Comparison of ENCODE assay signal across 8 cellular contexts in the genomic region with DNA sequence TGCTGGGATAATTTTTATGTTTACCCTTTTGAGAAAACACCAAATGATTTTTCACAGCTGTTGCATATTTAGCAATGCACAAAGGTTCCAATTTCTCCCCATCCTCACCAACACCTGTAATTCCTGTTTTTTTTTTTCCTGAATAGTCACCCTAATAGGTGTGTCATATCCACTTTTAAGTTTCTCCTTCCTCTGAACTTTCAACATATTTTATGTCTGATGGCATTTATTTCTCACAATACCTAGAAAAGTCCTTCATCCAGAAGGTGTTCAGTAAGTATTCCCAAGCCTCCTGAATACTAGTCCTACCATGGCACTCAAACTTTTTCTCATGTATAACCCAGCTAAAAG. TPM values are rescaled to one million over a fixed set of nuclear protein-coding genes. Genes with fewer than 3 reads are reported as not detected.
DNase-seq lines count a peak whose midpoint lies in the region; ATAC-seq, FAIRE-seq and TF ChIP-seq lines count a peak whose summit lies in the region.

No MANE protein-coding gene starts in this region.

- H3K4me3 ChIP-seq in HUES6 (ENCODE audit: low read depth, low read length) (peak overlapping the region; percentile 91), bronchial epithelial cell (ENCODE audit: low read depth, low read length) (peak overlapping the region; percentile 57), mucosa of stomach (ENCODE audit: low read length) (peak overlapping the region; percentile 98)

- H3K9me3 ChIP-seq in HUES6 (ENCODE audit: control insufficient read depth, insufficient read depth, low read depth, low read length) (no peaks in the 10 kb centered on the region), mucosa of stomach (ENCODE audit: control insufficient read depth, low read length) (no peaks in the 10 kb centered on the region)

- H3K27me3 ChIP-seq in HUES6 (ENCODE audit: control insufficient read depth, insufficient read depth, low read length) (no peaks in the 10 kb centered on the region), bronchial epithelial cell (ENCODE audit: control insufficient read depth, insufficient read depth, low read length) (no peaks in the 10 kb centered on the region), mucosa of stomach (ENCODE audit: control insufficient read depth, insufficient read depth, low read length) (no peaks in the 10 kb centered on the region)

- ATAC-seq in HG03025 (IDR thresholded peaks at IDR 0.05; ENCODE audit: low FRiP score, unreplicated experiment), result no peak

- peak overlapping the region; percentile 98 for H3K9ac ChIP-seq in HUES6 (ENCODE audit: low read length)
- H3K9ac ChIP-seq in mucosa of stomach (ENCODE audit: low read length), result peak overlapping the region; percentile 98

- H3K27ac ChIP-seq in 22Rv1 (peak overlapping the region; percentile 91), HUES6 (ENCODE audit: low read depth, low read length) (peak overlapping the region; percentile 90; the same call in 1 of the 2 replicates)

- TF ChIP-seq CTCF in 22Rv1 (IDR thresholded peaks at IDR 0.05), result no peak
- no peak for TF ChIP-seq CTCF in bronchial epithelial cell (IDR thresholded peaks at IDR 0.05; ENCODE audit: insufficient read depth, low read length, severe bottlenecking)

- peaks cover 62% of the 10 kb centered on the region for H3K36me3 ChIP-seq in HUES6 (ENCODE audit: control insufficient read depth, insufficient read depth, low read length)
- peaks cover 5% of the 10 kb centered on the region for H3K36me3 ChIP-seq in bronchial epithelial cell (ENCODE audit: control insufficient read depth, insufficient read depth, low read length)
- H3K36me3 ChIP-seq in mucosa of stomach (ENCODE audit: control insufficient read depth, insufficient read depth, low read length), result peaks cover 8% of the 10 kb centered on the region

- H3K4me1 ChIP-seq in HUES6 (ENCODE audit: control insufficient read depth, insufficient read depth, low read length), result peaks cover 10% of the 10 kb centered on the region
- H3K4me1 ChIP-seq in mucosa of stomach (ENCODE audit: control insufficient read depth, insufficient read depth, low read length), result peaks cover 7% of the 10 kb centered on the region

- FAIRE-seq in bronchial epithelial cell (lab: Jason Lieb, UNC), result no peak

- DNase-seq in bronchial epithelial cell (ENCODE audit: low read depth), result peak; percentile 44
- DNase-seq in NCI-H69 (lab: John Stamatoyannopoulos, UW), result no peak
- no peak for DNase-seq in activated CD4-positive, CD25-positive, alpha-beta regulatory T cell treated with anti-CD3 and anti-CD28 coated beads, Interleukin-2, amount 50 U/mL, for 72 hours
- no peak for DNase-seq in T1000 (lab: John Stamatoyannopoulos, UW)

RNA-seq across cellular contexts. Expression of a gene that starts 1.5 kb away (rescaled TPM):
- total RNA-seq in bronchial epithelial cell, result 1,828 and 1,902 TPM in 2 replicates

RNA-seq across cellular contexts. Expression of a gene that starts 8.1 kb away (rescaled TPM):
- total RNA-seq in bronchial epithelial cell, result 30.3 and 34.2 TPM in 2 replicates

RNA-seq across cellular contexts. Expression of a gene that starts 39.4 kb away (rescaled TPM):
- 12.0 and 13.4 TPM in 2 replicates for total RNA-seq in bronchial epithelial cell
